8 cellular contexts compared by ENCODE assay signal in genomic region chr3:125520563-125520919, GRCh38. TPM values are rescaled to one million over a fixed set of nuclear protein-coding genes. Genes with fewer than 3 reads are reported as not detected.
DNase-seq lines count a peak whose midpoint lies in the region; ATAC-seq and TF ChIP-seq lines count a peak whose summit lies in the region.
"Not testable (repeated sequence)": the region's sequence is repeated elsewhere in the genome, so short reads cannot be mapped to it uniquely, and the experiment has no call there.

No MANE protein-coding gene starts in this region.

- H3K9ac ChIP-seq in parathyroid adenoma, result not testable (repeated sequence)

- peaks cover 12% of the 10 kb centered on the region for H3K79me2 ChIP-seq in parathyroid adenoma

- H3K9me3 Mint-ChIP-seq in Caco-2 (ENCODE audit: unreplicated experiment); activated CD4-positive, alpha-beta memory T cell treated with anti-CD3 and anti-CD28 coated beads for 36 hours; MCF 10A (ENCODE audit: unreplicated experiment): not testable (repeated sequence)

- not testable (repeated sequence) for TF ChIP-seq CTCF in Caco-2 (IDR thresholded peaks at IDR 0.05; ENCODE audit: insufficient read depth in 1 of 2, low read depth in 1 of 2, low read length in 1 of 2, severe bottlenecking in 1 of 2, unreplicated experiment in 1 of 2); MCF 10A (IDR thresholded peaks at IDR 0.05; ENCODE audit: unreplicated experiment); fibroblast of mammary gland (conservative IDR thresholded peaks at IDR 0.05; ENCODE audit: control insufficient read depth, insufficient read depth, low read depth, low read length); lower lobe of right lung (IDR thresholded peaks at IDR 0.05); parathyroid adenoma (IDR thresholded peaks at IDR 0.05); tibial artery (IDR thresholded peaks at IDR 0.05)

- not testable (repeated sequence) for H3K36me3 ChIP-seq in Caco-2 (ENCODE audit: control insufficient read depth, insufficient read depth, low read length); parathyroid adenoma (ENCODE audit: control insufficient read depth, insufficient read depth, low read length); tibial artery
- H3K36me3 ChIP-seq in MG63, result peaks cover 11% of the 10 kb centered on the region
- H3K36me3 ChIP-seq in lower lobe of right lung, result peaks cover 12% of the 10 kb centered on the region

- not testable (repeated sequence) for H3K4me1 Mint-ChIP-seq in Caco-2 (ENCODE audit: low read depth, unreplicated experiment)
- H3K4me1 Mint-ChIP-seq in activated CD4-positive, alpha-beta memory T cell treated with anti-CD3 and anti-CD28 coated beads for 36 hours (ENCODE audit: low read depth), result peaks cover 32% of the 10 kb centered on the region
- H3K4me1 Mint-ChIP-seq in MCF 10A (ENCODE audit: insufficient read depth, unreplicated experiment), result peaks cover 12% of the 10 kb centered on the region

- intact Hi-C loops in Caco-2 (cut with micrococcal nuclease; ENCODE audit: unreplicated experiment); activated CD4-positive, alpha-beta memory T cell treated with anti-CD3 and anti-CD28 coated beads for 36 hours (cut with micrococcal nuclease); MCF 10A (cut with micrococcal nuclease); lower lobe of right lung (cut with DNase I); tibial artery (cut with DNase I; ENCODE audit: low total_unique reads): not testable (repeated sequence)

- CTCF ChIA-PET in Caco-2 (lab: Charles Lee) (interaction anchor here (0.6 to 1.1 kb wide), 4 partner anchors 17 to 1008 kb away, joined by 3 to 7 read pairs (median 4); no protein-coding TSS in a partner anchor), MCF 10A (lab: Yijun Ruan, JAX) (interaction anchor here (0.6 to 4.0 kb wide), 4 partner anchors 9 to 65 kb away, joined by 3 to 17 read pairs (median 5); no protein-coding TSS in a partner anchor)
- CTCF ChIA-PET in activated CD4-positive, alpha-beta memory T cell treated with anti-CD3 and anti-CD28 coated beads for 36 hours (lab: Charles Lee), result interaction anchor here (1.2 to 2.4 kb wide), 2 partner anchors 65 to 80 kb away, joined by 3 to 16 read pairs; no protein-coding TSS in a partner anchor

- H3K27me3 Mint-ChIP-seq in Caco-2 (ENCODE audit: insufficient read depth, unreplicated experiment); activated CD4-positive, alpha-beta memory T cell treated with anti-CD3 and anti-CD28 coated beads for 36 hours; MCF 10A (ENCODE audit: insufficient read depth, unreplicated experiment): not testable (repeated sequence)

- peaks cover 26% of the 10 kb centered on the region for H3K36me3 Mint-ChIP-seq in Caco-2 (ENCODE audit: insufficient read depth, unreplicated experiment)
- peaks cover 13% of the 10 kb centered on the region for H3K36me3 Mint-ChIP-seq in activated CD4-positive, alpha-beta memory T cell treated with anti-CD3 and anti-CD28 coated beads for 36 hours
- peaks cover 21% of the 10 kb centered on the region for H3K36me3 Mint-ChIP-seq in MCF 10A (ENCODE audit: insufficient read depth, unreplicated experiment)

- not testable (repeated sequence) for H3K27me3 ChIP-seq in Caco-2 (replicated peaks; ENCODE audit: control insufficient read depth, insufficient read depth, low read length); MG63; lower lobe of right lung (ENCODE audit: low read depth); parathyroid adenoma (ENCODE audit: control insufficient read depth, insufficient read depth, low read length); tibial artery

- ATAC-seq in lower lobe of right lung, result not testable (repeated sequence)

- H3K27ac Mint-ChIP-seq in Caco-2 (ENCODE audit: unreplicated experiment) (peak overlapping the region; percentile 91), MCF 10A (ENCODE audit: low read depth, unreplicated experiment) (peak overlapping the region; percentile 95)
- H3K27ac Mint-ChIP-seq in activated CD4-positive, alpha-beta memory T cell treated with anti-CD3 and anti-CD28 coated beads for 36 hours, result peak overlapping the region; percentile 79

- POLR2A ChIA-PET in Caco-2 (lab: Charles Lee), result interaction anchor here (0.6 to 1.8 kb wide), 5 partner anchors 13 to 145 kb away, joined by 3 to 10 read pairs (median 6); partner anchors contain the start of gene OSBPL11
- POLR2A ChIA-PET in activated CD4-positive, alpha-beta memory T cell treated with anti-CD3 and anti-CD28 coated beads for 36 hours (lab: Charles Lee), result interaction anchor here (1.2 to 2.4 kb wide), 3 partner anchors 9 to 75 kb away, joined by 3 to 12 read pairs (median 8); partner anchors contain the start of gene OSBPL11
- POLR2A ChIA-PET in MCF 10A (lab: Yijun Ruan, JAX), result interaction anchor here (0.7 to 2.4 kb wide), 12 partner anchors 8 to 145 kb away, joined by 3 to 6 read pairs (median 4); partner anchors contain the start of genes OSBPL11 and ZNF148

- H3K4me3 Mint-ChIP-seq in Caco-2 (ENCODE audit: unreplicated experiment) (peak overlapping the region; percentile 92), MCF 10A (ENCODE audit: unreplicated experiment) (peak overlapping the region; percentile 96)
- H3K4me3 Mint-ChIP-seq in activated CD4-positive, alpha-beta memory T cell treated with anti-CD3 and anti-CD28 coated beads for 36 hours, result peak overlapping the region; percentile 85

- peak overlapping the region; percentile 84 for H3K27ac ChIP-seq in lower lobe of right lung
- peak overlapping the region; percentile 65 for H3K27ac ChIP-seq in parathyroid adenoma
- H3K27ac ChIP-seq in tibial artery, result peak overlapping the region; percentile 91 to 94

- not testable (repeated sequence) for H3K9me3 ChIP-seq in Caco-2; MG63; lower lobe of right lung; parathyroid adenoma (ENCODE audit: control insufficient read depth, low read length); tibial artery

- TSS peak; percentile 95 for BruUV-seq in Caco-2 (replicated peaks; lab: Mats Ljungman, UMichigan)
- not testable (repeated sequence) for BruUV-seq in MCF 10A (replicated peaks; lab: Mats Ljungman, UMichigan)

- not testable (repeated sequence) for H3K4me1 ChIP-seq in Caco-2, parathyroid adenoma
- H3K4me1 ChIP-seq in lower lobe of right lung (peaks cover 17% of the 10 kb centered on the region), tibial artery (peaks cover 0 to 30% (median 14%) of the 10 kb centered on the region in 4 donors)

- H3K4me3 ChIP-seq in Caco-2 (ENCODE audit: low read depth, low read length) (peak overlapping the region; percentile 69), MG63 (peak overlapping the region; percentile 90), fibroblast of mammary gland (ENCODE audit: control insufficient read depth, low read depth, low read length) (peak overlapping the region; percentile 87), lower lobe of right lung (peak overlapping the region; percentile 83), parathyroid adenoma (ENCODE audit: low read depth, low read length) (peak overlapping the region; percentile 86), tibial artery (peak overlapping the region; percentile 82 to 100)

- peak overlapping the region; percentile 89 for H2AFZ ChIP-seq in parathyroid adenoma

- DNase-seq in Caco-2; MG63; activated CD4-positive, alpha-beta memory T cell treated with anti-CD3 and anti-CD28 coated beads for 36 hours; MCF 10A (ENCODE audit: unreplicated experiment); fibroblast of mammary gland (ENCODE audit: low read depth); lower lobe of right lung; tibial artery: not testable (repeated sequence)

- peak overlapping the region; percentile 94 for H3K4me2 ChIP-seq in parathyroid adenoma (ENCODE audit: low read length)

RNA-seq across cellular contexts. Expression of gene SNX4, which starts 0.5 kb away (rescaled TPM):
- total RNA-seq in Caco-2 (2022) (54.6 and 59.0 TPM in 2 replicates), MCF 10A (2022) (20.4 and 26.4 TPM in 2 replicates), lower lobe of right lung (36.8 TPM)
- total RNA-seq in MG63 (2014; rRNA removed; shearing (Covaris generic); ENCODE audit: low replicate concordance), result 16.2 and 44.6 TPM in 2 replicates
- 10 to 100 TPM; 32.9 to 36.8 TPM for total RNA-seq in activated CD4-positive, alpha-beta memory T cell treated with anti-CD3 and anti-CD28 coated beads for 36 hours
